ENCODE assay signal across 10 cellular contexts in the genomic region with DNA sequence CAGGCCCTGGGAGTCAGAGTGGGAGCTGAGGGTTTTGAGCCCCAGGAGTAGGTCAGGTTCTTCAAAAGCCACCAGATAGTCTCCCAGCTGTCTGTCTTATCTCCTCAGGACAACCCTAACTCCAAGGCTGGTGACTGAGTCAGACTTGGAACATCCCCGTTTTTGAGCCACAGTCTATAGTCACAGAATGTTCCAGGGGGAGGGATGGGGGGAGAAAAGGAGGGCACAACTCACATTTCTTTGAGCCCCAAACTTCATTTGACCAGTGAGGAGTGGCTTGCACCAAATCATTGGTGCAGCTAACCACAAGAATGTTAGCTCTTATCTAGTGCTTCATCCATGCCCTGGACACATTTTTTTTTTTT.
A peak's percentile ranks its signal among the peaks of the same experiment; 100 is the strongest.
DNase-seq lines count a peak whose midpoint lies in the region; ATAC-seq and TF ChIP-seq lines count a peak whose summit lies in the region.
"Had no signal": no experiment of that assay in that cellular context is flagged by ENCODE, and none has a peak within 500 bp of the region (broad histone marks: within the 10 kb centered on the region; RNA-seq: fewer than 3 reads in every experiment).

No MANE protein-coding gene starts in this region.

- intact Hi-C loops in spleen (cut with DNase I; ENCODE audit: low total_unique reads), result no loop called here

- TF ChIP-seq CTCF in right atrium auricular region (IDR thresholded peaks at IDR 0.05) (no peak), spleen (IDR thresholded peaks at IDR 0.05 in 8 of 11, conservative IDR thresholded peaks at IDR 0.05 in 3 of 11) (no peak)

- H3K36me3 ChIP-seq in right atrium auricular region (no peaks in the 10 kb centered on the region), spleen (no peaks in the 10 kb centered on the region), HAP-1 (replicated peaks) (no peaks in the 10 kb centered on the region)

- H3K27ac ChIP-seq in right atrium auricular region (peak overlapping the region; percentile 87 to 97), spleen (peak overlapping the region in 7 of 8 donors; percentile 69 to 76 (median 73))

- peak; percentile 89 for DNase-seq in GM04504 (ENCODE audit: low read depth)
- DNase-seq in amniotic epithelial cell (ENCODE audit: low read depth), result peak; percentile 97
- no peak for DNase-seq in right atrium auricular region (ENCODE audit: low spot score)
- DNase-seq in spleen, result no peak
- DNase-seq in NCI-H526 (lab: John Stamatoyannopoulos, UW), result no peak
- DNase-seq in activated CD4-positive, alpha-beta T cell treated with anti-CD3 and anti-CD28 coated beads, Interleukin-2, amount 50 U/mL, for 48 hours, result no peak
- DNase-seq in HAP-1 (ENCODE audit: low spot score in 2 of 2), result no peak
- DNase-seq: activated naive CD4-positive, alpha-beta T cell treated with Interleukin-2 at 50 U/mL for 16 hours; Kasumi-1 had no signal

- H3K9me3 ChIP-seq in right atrium auricular region (no peaks in the 10 kb centered on the region), spleen (no peaks in the 10 kb centered on the region), HAP-1 (no peaks in the 10 kb centered on the region)

- no peak for ATAC-seq in GM18909 (IDR thresholded peaks at IDR 0.05; ENCODE audit: poor library complexity, unreplicated experiment)

- no peak for TF ChIP-seq POLR2A in spleen (IDR thresholded peaks at IDR 0.05)

- H3K4me3 ChIP-seq in right atrium auricular region, result no peak overlapping the region
- no peak overlapping the region for H3K4me3 ChIP-seq in spleen
- H3K4me3 ChIP-seq in HAP-1, result no peak overlapping the region

- 54 to 85% (median 73%) methylated on average over 1 of the region's 1 CpG for WGBS in spleen, 5 donors

- H3K4me1 ChIP-seq in right atrium auricular region, result peaks cover 0 to 83% of the 10 kb centered on the region in 2 donors
- peaks cover 11 to 65% (median 25%) of the 10 kb centered on the region in 6 donors for H3K4me1 ChIP-seq in spleen
- peaks cover 22% of the 10 kb centered on the region for H3K4me1 ChIP-seq in HAP-1

- in situ Hi-C loops in HAP-1 (cut with MboI; ENCODE audit: low sequenced_read_pairs), result no loop called here

- H3K27me3 ChIP-seq in right atrium auricular region, result no peaks in the 10 kb centered on the region
- H3K27me3 ChIP-seq in spleen (replicated peaks in 1 of 7), result no peaks in the 10 kb centered on the region
- no peaks in the 10 kb centered on the region for H3K27me3 ChIP-seq in HAP-1 (ENCODE audit: low read depth)

Comparison
In these comparisons a context has a peak if more than half of its experiments do, and no peak if none do; other contexts are left out.
1. DNase-seq: peak in GM04504 (single experiment) and amniotic epithelial cell (single experiment); none in right atrium auricular region (single experiment), spleen (single experiment), NCI-H526 (0 of 2), activated CD4-positive, alpha-beta T cell treated with anti-CD3 and anti-CD28 coated beads, Interleukin-2, amount 50 U/mL, for 48 hours (0 of 2) and HAP-1 (0 of 2).